In genomic region chr1:231626535-231626950, GRCh38 we compare ENCODE assay signal across 8 cellular contexts. TPM values are rescaled to one million over a fixed set of nuclear protein-coding genes. Genes with fewer than 3 reads are reported as not detected.
A peak's percentile ranks its signal among the peaks of the same experiment; 100 is the strongest.
DNase-seq lines count a peak whose midpoint lies in the region; ATAC-seq, FAIRE-seq and TF ChIP-seq lines count a peak whose summit lies in the region.

TSS of gene DISC1 (plus strand) at chr1:231626790. CDS start at chr1:231626868, 78 bp downstream.

- no peaks in the 10 kb centered on the region for H3F3A ChIP-seq in SU-DHL-6 (ENCODE audit: insufficient read depth)

- intact Hi-C loops in heart right ventricle (cut with DNase I): no loop called here

- ATAC-seq in heart right ventricle: peak; percentile 87 to 94 (median 91)

- H3K36me3 ChIP-seq in H7 (replicated peaks; ENCODE audit: control insufficient read depth, insufficient read depth, low read length): no peaks in the 10 kb centered on the region
- no peaks in the 10 kb centered on the region for H3K36me3 ChIP-seq in SU-DHL-6 (ENCODE audit: low read length)
- peaks cover 0 to 6% (median 0%) of the 10 kb centered on the region in 9 donors for H3K36me3 ChIP-seq in heart right ventricle
- H3K36me3 ChIP-seq in parathyroid adenoma (ENCODE audit: control insufficient read depth, insufficient read depth, low read length): no peaks in the 10 kb centered on the region

- TF ChIP-seq CTCF in NB4 (IDR thresholded peaks at IDR 0.05; ENCODE audit: low read depth, low read length) (no peak), SU-DHL-6 (IDR thresholded peaks at IDR 0.05; ENCODE audit: insufficient read depth, low read length, poor library complexity, severe bottlenecking) (no peak), heart right ventricle (IDR thresholded peaks at IDR 0.05) (no peak), parathyroid adenoma (IDR thresholded peaks at IDR 0.05) (no peak)

- H4K20me1 ChIP-seq in SU-DHL-6 (ENCODE audit: low read depth, low read length): no peaks in the 10 kb centered on the region

- H3K9me2 ChIP-seq in SU-DHL-6 (replicated peaks; ENCODE audit: insufficient read depth, low read length): no peaks in the 10 kb centered on the region

- WGBS in heart right ventricle, 2 donors: 0 to 1% methylated on average over 27 to 38 of the region's 38 CpGs

- H3K4me2 ChIP-seq in SU-DHL-6 (ENCODE audit: low read depth, low read length, poor library complexity, severe bottlenecking) (peak within 1 kb of the TSS; percentile 29), parathyroid adenoma (ENCODE audit: low read length) (peak within 1 kb of the TSS; percentile 97)

- H3K4me3 ChIP-seq in H7 (ENCODE audit: insufficient read depth, low read depth, low read length) (peak within 1 kb of the TSS; percentile 95), NB4 (ENCODE audit: low read depth, low read length) (peak within 1 kb of the TSS; percentile 81), SU-DHL-6 (ENCODE audit: insufficient read depth, low read length, poor library complexity, severe bottlenecking) (no peak within 1 kb of the TSS), heart right ventricle (peak within 1 kb of the TSS; percentile 53 to 98 (median 86)), parathyroid adenoma (ENCODE audit: low read depth, low read length) (peak within 1 kb of the TSS; percentile 65)

- FAIRE-seq in urothelium cell line (lab: Jason Lieb, UNC): no peak

- no peak within 1 kb of the TSS for H3K27ac ChIP-seq in SU-DHL-6 (ENCODE audit: low read depth, low read length)
- H3K27ac ChIP-seq in angular gyrus (ENCODE audit: low read depth, low read length): peak within 1 kb of the TSS; percentile 73
- H3K27ac ChIP-seq in heart right ventricle: peak within 1 kb of the TSS; percentile 76 to 98 (median 92)
- H3K27ac ChIP-seq in parathyroid adenoma: peak within 1 kb of the TSS; percentile 75

- no peak within 1 kb of the TSS for H3K9ac ChIP-seq in SU-DHL-6 (ENCODE audit: low read length)
- H3K9ac ChIP-seq in parathyroid adenoma: peak within 1 kb of the TSS; percentile 11

- TF ChIP-seq POLR2A in NB4 (IDR thresholded peaks at IDR 0.05; ENCODE audit: extremely low read depth, insufficient read length): peak; percentile 65

- DNase-seq in DMS153 (lab: John Stamatoyannopoulos, UW) (peak; percentile 78), H7 (peak; percentile 95), NB4 (ENCODE audit: low read depth) (peak; percentile 95), heart right ventricle (peak; percentile 84), urothelium cell line (ENCODE audit: low spot score) (peak; percentile 90)

- H3K4me1 ChIP-seq in heart right ventricle: peaks cover 4 to 52% (median 36%) of the 10 kb centered on the region in 9 donors
- peaks cover 4% of the 10 kb centered on the region for H3K4me1 ChIP-seq in parathyroid adenoma

- H3K9me3 ChIP-seq in SU-DHL-6 (ENCODE audit: insufficient read depth, low read length): no peaks in the 10 kb centered on the region
- peaks cover 0 to 4% (median 0%) of the 10 kb centered on the region in 11 donors for H3K9me3 ChIP-seq in heart right ventricle
- H3K9me3 ChIP-seq in parathyroid adenoma (ENCODE audit: control insufficient read depth, low read length): no peaks in the 10 kb centered on the region

- H2AFZ ChIP-seq in SU-DHL-6 (ENCODE audit: low read depth, low read length, severe bottlenecking) (no peak within 1 kb of the TSS), parathyroid adenoma (peak within 1 kb of the TSS; percentile 88)

- H3K27me3 ChIP-seq in H7 (ENCODE audit: control insufficient read depth, insufficient read depth, low read length) (peaks cover 12% of the 10 kb centered on the region), SU-DHL-6 (ENCODE audit: low read length) (no peaks in the 10 kb centered on the region), heart right ventricle (no peaks in the 10 kb centered on the region), parathyroid adenoma (ENCODE audit: control insufficient read depth, insufficient read depth, low read length) (no peaks in the 10 kb centered on the region)

- H3K79me2 ChIP-seq in SU-DHL-6 (ENCODE audit: insufficient read depth, low read length): no peaks in the 10 kb centered on the region
- H3K79me2 ChIP-seq in parathyroid adenoma: no peaks in the 10 kb centered on the region

RNA-seq across cellular contexts. Expression of gene DISC1, which starts in this region (rescaled TPM):
- total RNA-seq in H7 (2014; rRNA removed; shearing (Covaris generic)): 5.6 and 6.3 TPM in 2 replicates
- total RNA-seq in heart right ventricle: 1 to 10 TPM; 3.1 to 6.4 (median 4.3) TPM
- 1 to 10 TPM; 1.4 to 1.8 TPM for polyA plus RNA-seq in heart right ventricle
